In genomic region chr20:45911486-45912343, GRCh38 we compare ENCODE assay signal across 8 cellular contexts. TPM values are rescaled to one million over a fixed set of nuclear protein-coding genes. Genes with fewer than 3 reads are reported as not detected.
DNase-seq lines count a peak whose midpoint lies in the region; ATAC-seq, FAIRE-seq and TF ChIP-seq lines count a peak whose summit lies in the region.

PLTP (minus strand) TSS chr20:45912155; CDS start chr20:45911452, 703 bp downstream.

- H3K27me3 Mint-ChIP-seq in natural killer cell treated with Interleukin-12 subunit alpha and Interleukin-12 subunit beta and Interleukin-15 and Interleukin-18, amount 100 ng/mL, for 72 hours, result peaks cover 6 to 12% of the 10 kb centered on the region in 2 donors

- ATAC-seq in natural killer cell treated with Interleukin-12 subunit alpha and Interleukin-12 subunit beta and Interleukin-15 and Interleukin-18, amount 100 ng/mL, for 72 hours, result no peak
- no peak for ATAC-seq in GM19395 (IDR thresholded peaks at IDR 0.05; ENCODE audit: unreplicated experiment)

- peaks cover 2% of the 10 kb centered on the region for H3K9me3 Mint-ChIP-seq in natural killer cell treated with Interleukin-12 subunit alpha and Interleukin-12 subunit beta and Interleukin-15 and Interleukin-18, amount 100 ng/mL, for 72 hours

- peak within 1 kb of the TSS; percentile 68 for H3K4me3 Mint-ChIP-seq in natural killer cell treated with Interleukin-12 subunit alpha and Interleukin-12 subunit beta and Interleukin-15 and Interleukin-18, amount 100 ng/mL, for 72 hours

- peaks cover 8 to 25% of the 10 kb centered on the region in 2 donors for H3K4me1 Mint-ChIP-seq in natural killer cell treated with Interleukin-12 subunit alpha and Interleukin-12 subunit beta and Interleukin-15 and Interleukin-18, amount 100 ng/mL, for 72 hours (ENCODE audit: low read depth in 2 of 2)

- DNase-seq in ELR (ENCODE audit: low read depth), result peak; percentile 63
- peak; percentile 81 for DNase-seq in NB4 (ENCODE audit: low read depth)
- peak; percentile 23 for DNase-seq in activated gamma-delta T cell (lab: John Stamatoyannopoulos, UW)
- DNase-seq in frontal cortex (ENCODE audit: low spot score in 2 of 2), result peak; percentile 50 to 65
- DNase-seq in natural killer cell treated with Interleukin-12 subunit alpha and Interleukin-12 subunit beta and Interleukin-15 and Interleukin-18, amount 100 ng/mL, for 72 hours (ENCODE audit: low spot score), result no peak
- peak; percentile 76 for DNase-seq in ureter (ENCODE audit: low spot score)
- no peak for DNase-seq in RPMI8226

- H3K36me3 Mint-ChIP-seq in natural killer cell treated with Interleukin-12 subunit alpha and Interleukin-12 subunit beta and Interleukin-15 and Interleukin-18, amount 100 ng/mL, for 72 hours, result no peaks in the 10 kb centered on the region

- H3K4me3 ChIP-seq in NB4 (ENCODE audit: low read depth, low read length), result peak within 1 kb of the TSS; percentile 87

- no peak for TF ChIP-seq CTCF in NB4 (IDR thresholded peaks at IDR 0.05; ENCODE audit: low read depth, low read length)

- H3K27ac Mint-ChIP-seq in natural killer cell treated with Interleukin-12 subunit alpha and Interleukin-12 subunit beta and Interleukin-15 and Interleukin-18, amount 100 ng/mL, for 72 hours, result peak within 1 kb of the TSS; percentile 54 to 78

- FAIRE-seq in frontal cortex (lab: Jason Lieb, UNC), result no peak

- peak; percentile 92 for TF ChIP-seq POLR2A in NB4 (IDR thresholded peaks at IDR 0.05; ENCODE audit: extremely low read depth, insufficient read length)

RNA-seq across cellular contexts. Expression of gene PLTP, which starts in this region (rescaled TPM):
- total RNA-seq in frontal cortex, result 19.2 TPM
- total RNA-seq in natural killer cell treated with Interleukin-12 subunit alpha and Interleukin-12 subunit beta and Interleukin-15 and Interleukin-18, amount 100 ng/mL, for 72 hours, result 1 to 10 TPM; 3.0 to 8.8 TPM
- 101 TPM for total RNA-seq in ureter

Comparison
In these comparisons a context has a peak if more than half of its experiments do, and no peak if none do; other contexts are left out.
1. DNase-seq: peak in ELR (single experiment), NB4 (single experiment), activated gamma-delta T cell (single experiment), frontal cortex (2 of 2) and ureter (single experiment); none in natural killer cell treated with Interleukin-12 subunit alpha and Interleukin-12 subunit beta and Interleukin-15 and Interleukin-18, amount 100 ng/mL, for 72 hours (single experiment) and RPMI8226 (single experiment).